ENCODE assay signal across 1 cellular context in genomic region chr22:46335201-46336118, GRCh38.
TF ChIP-seq lines count a peak whose summit lies in the region.

Gene TRMU (plus strand): TSS chr22:46335714. CDS start chr22:46335765, 51 bp downstream.

TF ChIP-seq in HepG2, 621 proteins besides CTCF, POLR2A, EP300 and RAD21 (continued from another document and continues in another):
- TF ChIP-seq ZNF513 (CRISPR knock-in tag; conservative IDR thresholded peaks at IDR 0.05) (peak; percentile 81; the same call in 1 of the 2 replicates), ZNF891 (CRISPR knock-in tag; IDR thresholded peaks at IDR 0.05) (peak; percentile 69), MTA3 (CRISPR knock-in tag; IDR thresholded peaks at IDR 0.05) (no peak), ZNF362 (CRISPR knock-in tag; IDR thresholded peaks at IDR 0.05; ENCODE audit: borderline replicate concordance) (peak; percentile 52; the same call in 1 of the 2 replicates), ZNF570 (CRISPR knock-in tag; IDR thresholded peaks at IDR 0.05; ENCODE audit: borderline replicate concordance) (no peak), ZNF484 (CRISPR knock-in tag; IDR thresholded peaks at IDR 0.05; ENCODE audit: borderline replicate concordance, low read depth) (no peak), ZNF3 (CRISPR knock-in tag; IDR thresholded peaks at IDR 0.05) (0 out of 2 replicates have a peak, but pooled peaks have one; percentile 17), ZNF703 (CRISPR knock-in tag; IDR thresholded peaks at IDR 0.05; ENCODE audit: borderline replicate concordance) (peak; percentile 75; the same call in 1 of the 2 replicates), E2F2 (CRISPR knock-in tag; IDR thresholded peaks at IDR 0.05; ENCODE audit: borderline replicate concordance) (peak; percentile 95), SNAPC4 (CRISPR knock-in tag; IDR thresholded peaks at IDR 0.05) (no peak), ZNF180 (CRISPR knock-in tag; IDR thresholded peaks at IDR 0.05; ENCODE audit: borderline replicate concordance, low read depth) (0 out of 2 replicates have a peak, but pooled peaks have one; percentile 49), ZFP36L1 (CRISPR knock-in tag; IDR thresholded peaks at IDR 0.05) (peak; percentile 81), ZKSCAN5 (CRISPR knock-in tag; IDR thresholded peaks at IDR 0.05) (no peak), ZNF205 (CRISPR knock-in tag; IDR thresholded peaks at IDR 0.05) (peak; percentile 69), ZNF607 (CRISPR knock-in tag; IDR thresholded peaks at IDR 0.05; ENCODE audit: borderline replicate concordance) (peak; percentile 97), ARNT (IDR thresholded peaks at IDR 0.05) (no peak), NCOR1 (IDR thresholded peaks at IDR 0.05; ENCODE audit: borderline replicate concordance, low read length) (no peak), AHR (CRISPR knock-in tag; IDR thresholded peaks at IDR 0.05) (peak; percentile 89), FOXA1 (IDR thresholded peaks at IDR 0.05) (no peak), FOXA1 (CRISPR knock-in tag; IDR thresholded peaks at IDR 0.05) (peak; percentile 55), MAF1 (CRISPR knock-in tag; IDR thresholded peaks at IDR 0.05; ENCODE audit: borderline replicate concordance) (peak; percentile 79), NKX3-1 (CRISPR knock-in tag; IDR thresholded peaks at IDR 0.05) (peak; percentile 92; the same call in 1 of the 2 replicates), ZNF773 (CRISPR knock-in tag; IDR thresholded peaks at IDR 0.05; ENCODE audit: borderline replicate concordance) (peak; percentile 84; the same call in 1 of the 2 replicates), SNAI1 (CRISPR knock-in tag; IDR thresholded peaks at IDR 0.05; ENCODE audit: borderline replicate concordance) (peak; percentile 84; the same call in 1 of the 2 replicates), ZNF790 (CRISPR knock-in tag; IDR thresholded peaks at IDR 0.05; ENCODE audit: borderline replicate concordance) (peak; percentile 98), ZNF121 (CRISPR knock-in tag; IDR thresholded peaks at IDR 0.05) (peak; percentile 71), NR0B2 (CRISPR knock-in tag; IDR thresholded peaks at IDR 0.05) (peak; percentile 91), ZNF598 (CRISPR knock-in tag; IDR thresholded peaks at IDR 0.05; ENCODE audit: borderline replicate concordance) (no peak), TIGD3 (CRISPR knock-in tag; IDR thresholded peaks at IDR 0.05; ENCODE audit: borderline replicate concordance) (no peak), KIAA2018 (CRISPR knock-in tag; IDR thresholded peaks at IDR 0.05; ENCODE audit: borderline replicate concordance) (no peak), ATF2 (CRISPR knock-in tag; IDR thresholded peaks at IDR 0.05) (peak; percentile 85), ZNF589 (CRISPR knock-in tag; conservative IDR thresholded peaks at IDR 0.05) (no peak; the same call in 1 of the 2 replicates), CREBL2 (CRISPR knock-in tag; IDR thresholded peaks at IDR 0.05; ENCODE audit: borderline replicate concordance) (peak; percentile 77; the same call in 1 of the 2 replicates), ZSCAN30 (CRISPR knock-in tag; IDR thresholded peaks at IDR 0.05) (no peak)
